Comparison of ENCODE assay signal across 8 cellular contexts in genomic region chr4:61200991-61201526, GRCh38. TPM values are rescaled to one million over a fixed set of nuclear protein-coding genes. Genes with fewer than 3 reads are reported as not detected.
DNase-seq lines count a peak whose midpoint lies in the region; ATAC-seq, FAIRE-seq and TF ChIP-seq lines count a peak whose summit lies in the region.

No MANE protein-coding gene starts in this region.

- no peak for ATAC-seq in CD4-positive, alpha-beta T cell (ENCODE audit: poor library complexity)

- no peak for TF ChIP-seq CTCF in right atrium auricular region (IDR thresholded peaks at IDR 0.05)
- no peak for TF ChIP-seq CTCF in CD4-positive, alpha-beta T cell (IDR thresholded peaks at IDR 0.05)
- no peak for TF ChIP-seq CTCF in D721Med (IDR thresholded peaks at IDR 0.05; ENCODE audit: insufficient read depth, missing control alignments)

- peak; percentile 39 for DNase-seq in HK-2 (ENCODE audit: unreplicated experiment)
- DNase-seq in UCSD-AML1 (lab: John Stamatoyannopoulos, UW; ENCODE audit: unreplicated experiment): peak; percentile 12
- no peak for DNase-seq in right atrium auricular region (ENCODE audit: low spot score)
- peak; percentile 68 for DNase-seq in putamen (ENCODE audit: low spot score)
- no peak for DNase-seq in SKM-1 treated with dmso at 0.1 percent for 144 hours (lab: John Stamatoyannopoulos, UW; ENCODE audit: unreplicated experiment)
- DNase-seq in CD4-positive, alpha-beta T cell: no peak
- DNase-seq in D721Med (ENCODE audit: insufficient read length, low spot score): no peak
- DNase-seq in kidney glomerular epithelial cell (lab: John Stamatoyannopoulos, UW): no peak

- H3K4me3 Mint-ChIP-seq in CD4-positive, alpha-beta T cell: no peak overlapping the region

- H3K4me1 Mint-ChIP-seq in CD4-positive, alpha-beta T cell (ENCODE audit: low read depth): no peaks in the 10 kb centered on the region

- peaks cover 45% of the 10 kb centered on the region for H3K27me3 Mint-ChIP-seq in CD4-positive, alpha-beta T cell

- no peaks in the 10 kb centered on the region for H3K36me3 Mint-ChIP-seq in CD4-positive, alpha-beta T cell (ENCODE audit: low read depth)

- H3K9me3 Mint-ChIP-seq in CD4-positive, alpha-beta T cell: peaks cover 4% of the 10 kb centered on the region

- peak overlapping the region; percentile 36 to 45 for H3K27ac ChIP-seq in right atrium auricular region
- H3K27ac ChIP-seq in CD4-positive, alpha-beta T cell (ENCODE audit: low read depth, low read length): no peak overlapping the region

- H3K27ac Mint-ChIP-seq in CD4-positive, alpha-beta T cell: no peak overlapping the region

- H3K4me3 ChIP-seq in right atrium auricular region: peak overlapping the region; percentile 46 to 59

- H3K9me3 ChIP-seq in right atrium auricular region: no peaks in the 10 kb centered on the region
- no peaks in the 10 kb centered on the region for H3K9me3 ChIP-seq in CD4-positive, alpha-beta T cell (ENCODE audit: control insufficient read depth, low read length)

- POLR2A ChIA-PET in CD4-positive, alpha-beta T cell (lab: Charles Lee): no interaction called here

- no peak for FAIRE-seq in D721Med (lab: Jason Lieb, UNC)

- peaks cover 0 to 18% of the 10 kb centered on the region in 2 donors for H3K4me1 ChIP-seq in right atrium auricular region

- CTCF ChIA-PET in CD4-positive, alpha-beta T cell (lab: Charles Lee): no interaction called here

- intact Hi-C loops in CD4-positive, alpha-beta T cell (cut with DNase I, micrococcal nuclease): no loop called here

- H3K36me3 ChIP-seq in right atrium auricular region: no peaks in the 10 kb centered on the region

- H3K27me3 ChIP-seq in right atrium auricular region: peaks cover 0 to 10% of the 10 kb centered on the region in 2 donors
- peaks cover 43% of the 10 kb centered on the region for H3K27me3 ChIP-seq in CD4-positive, alpha-beta T cell (ENCODE audit: control insufficient read depth, insufficient read depth, low read length)

RNA-seq across cellular contexts. Expression of gene ADGRL3, which starts 0.9 kb away (rescaled TPM):
- total RNA-seq in right atrium auricular region: 1 to 10 TPM in 1 of 2 donors, under 1 TPM in 1; 0.86 to 1.9 TPM
- not detected for total RNA-seq in CD4-positive, alpha-beta T cell

Comparison
In these comparisons a context has a peak if more than half of its experiments do, and no peak if none do; other contexts are left out.
1. DNase-seq: peak in HK-2 (single experiment), UCSD-AML1 (single experiment) and putamen (single experiment); none in right atrium auricular region (single experiment), SKM-1 treated with dmso at 0.1 percent for 144 hours (single experiment), CD4-positive, alpha-beta T cell (0 of 10), D721Med (single experiment) and kidney glomerular epithelial cell (single experiment).